In genomic region chr1:219587817-219588561, GRCh38 we compare ENCODE assay signal across 1 cellular context.
TF ChIP-seq lines count a peak whose summit lies in the region.

No MANE protein-coding gene starts in this region.

TF ChIP-seq in GM23338, 12 proteins besides CTCF, POLR2A, EP300 and RAD21 (continued from another document):
- no peak for TF ChIP-seq ZNF462 (CRISPR knock-in tag; IDR thresholded peaks at IDR 0.05)
- TF ChIP-seq EZH2 (IDR thresholded peaks at IDR 0.05; ENCODE audit: low read depth, unreplicated experiment) = no peak
- no peak for TF ChIP-seq EZH2phosphoT487 (IDR thresholded peaks at IDR 0.05; ENCODE audit: unreplicated experiment)
- no peak for TF ChIP-seq REST (IDR thresholded peaks at IDR 0.05; ENCODE audit: unreplicated experiment)
- no peak for TF ChIP-seq NANOG (IDR thresholded peaks at IDR 0.05; ENCODE audit: borderline replicate concordance)
- no peak for TF ChIP-seq ETS1 (IDR thresholded peaks at IDR 0.05)
- no peak for TF ChIP-seq CREB1 (CRISPR knock-in tag; IDR thresholded peaks at IDR 0.05; ENCODE audit: low read depth)
- no peak for TF ChIP-seq ZNF114 (CRISPR knock-in tag; IDR thresholded peaks at IDR 0.05)
- no peak for TF ChIP-seq ZNF331 (CRISPR knock-in tag; IDR thresholded peaks at IDR 0.05; ENCODE audit: low read depth)
- no peak for TF ChIP-seq POLR2AphosphoS5 (IDR thresholded peaks at IDR 0.05; ENCODE audit: low read depth)
- TF ChIP-seq JUNB (IDR thresholded peaks at IDR 0.05; ENCODE audit: unreplicated experiment) = no peak
